ENCODE assay signal across 1 cellular context in the genomic region with DNA sequence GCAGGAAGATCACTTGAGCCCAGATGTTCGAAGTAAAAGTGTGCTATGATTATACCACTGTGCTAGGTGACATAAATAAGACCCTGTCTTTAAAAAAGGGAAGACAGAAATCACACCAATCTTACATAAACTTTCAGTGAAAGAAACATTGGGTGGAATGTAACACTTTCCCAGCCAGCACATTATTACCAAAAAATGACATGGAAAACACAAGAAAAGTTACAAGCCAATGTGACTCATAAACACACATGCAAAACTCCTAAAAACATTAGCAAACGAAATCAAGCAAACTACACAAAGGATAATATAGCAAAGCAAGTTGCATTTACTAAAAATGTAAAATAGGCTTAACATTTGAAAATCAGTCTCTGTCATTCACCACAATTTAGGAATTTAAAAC.
TF ChIP-seq lines count a peak whose summit lies in the region.

No MANE protein-coding gene starts in this region.

TF ChIP-seq in A549, 52 proteins besides CTCF, POLR2A, EP300 and RAD21 (continued from another document):
- TF ChIP-seq REST (IDR thresholded peaks at IDR 0.05) (no peak), MAZ (IDR thresholded peaks at IDR 0.05; ENCODE audit: borderline replicate concordance, low read depth, low read length) (no peak), NR3C1 (IDR thresholded peaks at IDR 0.05) (no peak), SREBF2 (IDR thresholded peaks at IDR 0.05) (no peak), TP53 (CRISPR knock-in tag; IDR thresholded peaks at IDR 0.05) (no peak), RCOR1 (IDR thresholded peaks at IDR 0.05; ENCODE audit: low read depth, low read length) (no peak)
